ENCODE assay signal across 1 cellular context in genomic region chr14:64970776-64971451, GRCh38.
TF ChIP-seq lines count a peak whose summit lies in the region.

No MANE protein-coding gene starts in this region.

TF ChIP-seq in GM12878, 131 proteins besides CTCF, POLR2A, EP300 and RAD21:
- no peak for TF ChIP-seq TBL1XR1 (IDR thresholded peaks at IDR 0.05; ENCODE audit: low read depth, low read length)
- TF ChIP-seq, protein P1, sequence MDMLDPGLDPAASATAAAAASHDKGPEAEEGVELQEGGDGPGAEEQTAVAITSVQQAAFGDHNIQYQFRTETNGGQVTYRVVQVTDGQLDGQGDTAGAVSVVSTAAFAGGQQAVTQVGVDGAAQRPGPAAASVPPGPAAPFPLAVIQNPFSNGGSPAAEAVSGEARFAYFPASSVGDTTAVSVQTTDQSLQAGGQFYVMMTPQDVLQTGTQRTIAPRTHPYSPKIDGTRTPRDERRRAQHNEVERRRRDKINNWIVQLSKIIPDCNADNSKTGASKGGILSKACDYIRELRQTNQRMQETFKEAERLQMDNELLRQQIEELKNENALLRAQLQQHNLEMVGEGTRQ (IDR thresholded peaks at IDR 0.05; ENCODE audit: borderline replicate concordance, low read depth, low read length): no peak
- TF ChIP-seq, protein P2, sequence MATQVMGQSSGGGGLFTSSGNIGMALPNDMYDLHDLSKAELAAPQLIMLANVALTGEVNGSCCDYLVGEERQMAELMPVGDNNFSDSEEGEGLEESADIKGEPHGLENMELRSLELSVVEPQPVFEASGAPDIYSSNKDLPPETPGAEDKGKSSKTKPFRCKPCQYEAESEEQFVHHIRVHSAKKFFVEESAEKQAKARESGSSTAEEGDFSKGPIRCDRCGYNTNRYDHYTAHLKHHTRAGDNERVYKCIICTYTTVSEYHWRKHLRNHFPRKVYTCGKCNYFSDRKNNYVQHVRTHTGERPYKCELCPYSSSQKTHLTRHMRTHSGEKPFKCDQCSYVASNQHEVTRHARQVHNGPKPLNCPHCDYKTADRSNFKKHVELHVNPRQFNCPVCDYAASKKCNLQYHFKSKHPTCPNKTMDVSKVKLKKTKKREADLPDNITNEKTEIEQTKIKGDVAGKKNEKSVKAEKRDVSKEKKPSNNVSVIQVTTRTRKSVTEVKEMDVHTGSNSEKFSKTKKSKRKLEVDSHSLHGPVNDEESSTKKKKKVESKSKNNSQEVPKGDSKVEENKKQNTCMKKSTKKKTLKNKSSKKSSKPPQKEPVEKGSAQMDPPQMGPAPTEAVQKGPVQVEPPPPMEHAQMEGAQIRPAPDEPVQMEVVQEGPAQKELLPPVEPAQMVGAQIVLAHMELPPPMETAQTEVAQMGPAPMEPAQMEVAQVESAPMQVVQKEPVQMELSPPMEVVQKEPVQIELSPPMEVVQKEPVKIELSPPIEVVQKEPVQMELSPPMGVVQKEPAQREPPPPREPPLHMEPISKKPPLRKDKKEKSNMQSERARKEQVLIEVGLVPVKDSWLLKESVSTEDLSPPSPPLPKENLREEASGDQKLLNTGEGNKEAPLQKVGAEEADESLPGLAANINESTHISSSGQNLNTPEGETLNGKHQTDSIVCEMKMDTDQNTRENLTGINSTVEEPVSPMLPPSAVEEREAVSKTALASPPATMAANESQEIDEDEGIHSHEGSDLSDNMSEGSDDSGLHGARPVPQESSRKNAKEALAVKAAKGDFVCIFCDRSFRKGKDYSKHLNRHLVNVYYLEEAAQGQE (IDR thresholded peaks at IDR 0.05; ENCODE audit: low read depth, low read length): no peak
- no peak for TF ChIP-seq E4F1 (IDR thresholded peaks at IDR 0.05; ENCODE audit: borderline replicate concordance, partially characterized antibody)
- TF ChIP-seq RAD51 (IDR thresholded peaks at IDR 0.05): no peak
- TF ChIP-seq ZBTB40 (IDR thresholded peaks at IDR 0.05; ENCODE audit: borderline replicate concordance): no peak
- TF ChIP-seq, protein P3, sequence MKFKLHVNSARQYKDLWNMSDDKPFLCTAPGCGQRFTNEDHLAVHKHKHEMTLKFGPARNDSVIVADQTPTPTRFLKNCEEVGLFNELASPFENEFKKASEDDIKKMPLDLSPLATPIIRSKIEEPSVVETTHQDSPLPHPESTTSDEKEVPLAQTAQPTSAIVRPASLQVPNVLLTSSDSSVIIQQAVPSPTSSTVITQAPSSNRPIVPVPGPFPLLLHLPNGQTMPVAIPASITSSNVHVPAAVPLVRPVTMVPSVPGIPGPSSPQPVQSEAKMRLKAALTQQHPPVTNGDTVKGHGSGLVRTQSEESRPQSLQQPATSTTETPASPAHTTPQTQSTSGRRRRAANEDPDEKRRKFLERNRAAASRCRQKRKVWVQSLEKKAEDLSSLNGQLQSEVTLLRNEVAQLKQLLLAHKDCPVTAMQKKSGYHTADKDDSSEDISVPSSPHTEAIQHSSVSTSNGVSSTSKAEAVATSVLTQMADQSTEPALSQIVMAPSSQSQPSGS (IDR thresholded peaks at IDR 0.05; ENCODE audit: low read length): no peak
- no peak for TF ChIP-seq GATAD2B (conservative IDR thresholded peaks at IDR 0.05; ENCODE audit: low read depth)
- no peak for TF ChIP-seq CHD2 (IDR thresholded peaks at IDR 0.05; ENCODE audit: borderline replicate concordance, low read depth, low read length)
- TF ChIP-seq, protein P4, sequence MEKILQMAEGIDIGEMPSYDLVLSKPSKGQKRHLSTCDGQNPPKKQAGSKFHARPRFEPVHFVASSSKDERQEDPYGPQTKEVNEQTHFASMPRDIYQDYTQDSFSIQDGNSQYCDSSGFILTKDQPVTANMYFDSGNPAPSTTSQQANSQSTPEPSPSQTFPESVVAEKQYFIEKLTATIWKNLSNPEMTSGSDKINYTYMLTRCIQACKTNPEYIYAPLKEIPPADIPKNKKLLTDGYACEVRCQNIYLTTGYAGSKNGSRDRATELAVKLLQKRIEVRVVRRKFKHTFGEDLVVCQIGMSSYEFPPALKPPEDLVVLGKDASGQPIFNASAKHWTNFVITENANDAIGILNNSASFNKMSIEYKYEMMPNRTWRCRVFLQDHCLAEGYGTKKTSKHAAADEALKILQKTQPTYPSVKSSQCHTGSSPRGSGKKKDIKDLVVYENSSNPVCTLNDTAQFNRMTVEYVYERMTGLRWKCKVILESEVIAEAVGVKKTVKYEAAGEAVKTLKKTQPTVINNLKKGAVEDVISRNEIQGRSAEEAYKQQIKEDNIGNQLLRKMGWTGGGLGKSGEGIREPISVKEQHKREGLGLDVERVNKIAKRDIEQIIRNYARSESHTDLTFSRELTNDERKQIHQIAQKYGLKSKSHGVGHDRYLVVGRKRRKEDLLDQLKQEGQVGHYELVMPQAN (conservative IDR thresholded peaks at IDR 0.05): no peak
- TF ChIP-seq, protein P5, sequence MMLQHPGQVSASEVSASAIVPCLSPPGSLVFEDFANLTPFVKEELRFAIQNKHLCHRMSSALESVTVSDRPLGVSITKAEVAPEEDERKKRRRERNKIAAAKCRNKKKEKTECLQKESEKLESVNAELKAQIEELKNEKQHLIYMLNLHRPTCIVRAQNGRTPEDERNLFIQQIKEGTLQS (IDR thresholded peaks at IDR 0.05; ENCODE audit: borderline replicate concordance, extremely low read depth, low read depth, low read length): no peak
- no peak for TF ChIP-seq RELA (IDR thresholded peaks at IDR 0.05; ENCODE audit: borderline replicate concordance, partially characterized antibody)
- no peak for TF ChIP-seq GABPA (IDR thresholded peaks at IDR 0.05; ENCODE audit: low read depth)
- TF ChIP-seq PBX3 (IDR thresholded peaks at IDR 0.05; ENCODE audit: insufficient replicate concordance, low read depth, low read length): no peak
- no peak for TF ChIP-seq RFX5 (IDR thresholded peaks at IDR 0.05; ENCODE audit: low read depth, low read length)
- no peak for TF ChIP-seq IRF3 (IDR thresholded peaks at IDR 0.05)
- TF ChIP-seq SPI1 (IDR thresholded peaks at IDR 0.05; ENCODE audit: borderline replicate concordance, insufficient read depth, low read depth, low read length): no peak
- TF ChIP-seq, protein P6, sequence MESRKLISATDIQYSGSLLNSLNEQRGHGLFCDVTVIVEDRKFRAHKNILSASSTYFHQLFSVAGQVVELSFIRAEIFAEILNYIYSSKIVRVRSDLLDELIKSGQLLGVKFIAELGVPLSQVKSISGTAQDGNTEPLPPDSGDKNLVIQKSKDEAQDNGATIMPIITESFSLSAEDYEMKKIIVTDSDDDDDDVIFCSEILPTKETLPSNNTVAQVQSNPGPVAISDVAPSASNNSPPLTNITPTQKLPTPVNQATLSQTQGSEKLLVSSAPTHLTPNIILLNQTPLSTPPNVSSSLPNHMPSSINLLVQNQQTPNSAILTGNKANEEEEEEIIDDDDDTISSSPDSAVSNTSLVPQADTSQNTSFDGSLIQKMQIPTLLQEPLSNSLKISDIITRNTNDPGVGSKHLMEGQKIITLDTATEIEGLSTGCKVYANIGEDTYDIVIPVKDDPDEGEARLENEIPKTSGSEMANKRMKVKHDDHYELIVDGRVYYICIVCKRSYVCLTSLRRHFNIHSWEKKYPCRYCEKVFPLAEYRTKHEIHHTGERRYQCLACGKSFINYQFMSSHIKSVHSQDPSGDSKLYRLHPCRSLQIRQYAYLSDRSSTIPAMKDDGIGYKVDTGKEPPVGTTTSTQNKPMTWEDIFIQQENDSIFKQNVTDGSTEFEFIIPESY (IDR thresholded peaks at IDR 0.05): no peak
- TF ChIP-seq PRDM15 (CRISPR knock-in tag; IDR thresholded peaks at IDR 0.05): no peak
- TF ChIP-seq STAT1 (conservative IDR thresholded peaks at IDR 0.05): no peak
TF ChIP-seq in GM12878: peak in this region for 0.
